ENCODE assay signal across 8 cellular contexts in the genomic region with DNA sequence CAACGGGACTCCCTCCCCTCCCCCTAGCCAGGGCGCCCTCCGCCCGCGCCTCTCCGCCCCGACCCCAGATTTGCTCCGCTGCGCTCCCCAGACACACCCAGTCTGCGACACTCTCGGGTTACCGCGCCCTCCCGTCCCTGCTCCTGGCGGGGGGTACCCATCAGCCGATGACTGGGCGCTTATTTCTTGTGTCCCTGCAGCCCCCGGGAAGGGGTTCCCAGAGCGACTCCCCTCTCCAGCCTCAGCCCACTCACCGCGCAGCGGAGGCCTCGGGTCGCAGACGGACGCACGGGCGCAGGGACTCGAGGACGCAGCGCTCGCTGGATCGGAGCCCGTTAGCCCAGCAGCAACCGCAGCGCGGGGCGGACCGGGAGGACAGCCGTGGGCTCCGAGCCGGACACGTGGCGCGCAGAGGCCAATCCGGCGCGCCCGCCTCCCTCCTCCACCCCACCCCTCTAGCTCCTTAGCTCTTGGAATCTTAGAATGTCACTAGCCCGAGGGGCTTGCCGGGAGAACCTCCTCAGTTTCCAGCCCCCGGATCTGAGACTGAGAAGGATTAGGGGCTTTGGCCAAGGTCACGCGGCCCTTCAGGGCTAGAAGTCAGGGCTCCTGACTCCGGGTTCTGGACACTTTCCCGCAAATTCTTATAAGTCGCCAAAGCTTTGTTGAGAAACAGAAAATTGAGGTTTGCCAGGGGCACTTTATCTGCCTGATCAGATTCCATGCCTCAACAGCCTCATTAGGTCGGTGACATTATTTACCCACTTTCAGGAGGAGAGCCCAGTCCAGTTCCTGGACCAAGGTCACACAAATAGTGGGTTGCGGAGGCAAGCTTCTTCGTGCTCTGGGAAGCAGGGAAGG. TPM values are rescaled to one million over a fixed set of nuclear protein-coding genes. Genes with fewer than 3 reads are reported as not detected.
A peak's percentile ranks its signal among the peaks of the same experiment; 100 is the strongest.
DNase-seq lines count a peak whose midpoint lies in the region; ATAC-seq, FAIRE-seq and TF ChIP-seq lines count a peak whose summit lies in the region.

A gene (minus strand): TSS at position 354 of the 861 bp plus-strand sequence. CDS start 9,878 bp downstream, outside the sequence.

- H3K27ac ChIP-seq in astrocyte (ENCODE audit: low read depth, low read length) (peak within 1 kb of the TSS; percentile 73), right cardiac atrium (ENCODE audit: low read length) (peak within 1 kb of the TSS; percentile 90), prostate gland (peak within 1 kb of the TSS; percentile 78 to 82)

- DNase-seq in EL (peak; percentile 89), Kasumi-1 (lab: John Stamatoyannopoulos, UW) (peak; percentile 82 to 83), T-cell (peak; percentile 5 to 72 (median 46)), astrocyte (ENCODE audit: low read depth) (peak; percentile 63), right cardiac atrium (peak; percentile 92 to 97 (median 96)), prostate gland (ENCODE audit: low spot score) (peak; percentile 84), cortex of kidney (lab: John Stamatoyannopoulos, UW) (no peak)

- H4K20me1 ChIP-seq in astrocyte (ENCODE audit: insufficient read depth, low read length) = peaks cover 34% of the 10 kb centered on the region

- no peak for TF ChIP-seq CTCF in astrocyte (IDR thresholded peaks at IDR 0.05; ENCODE audit: insufficient read depth, low read depth, low read length)
- TF ChIP-seq CTCF in prostate gland (IDR thresholded peaks at IDR 0.05) = peak in 1 of 4 experiments; percentile 6

- peaks cover 58% of the 10 kb centered on the region for H3K79me2 ChIP-seq in astrocyte (ENCODE audit: insufficient read depth, low read length)

- H3K36me3 Mint-ChIP-seq in T-cell (peaks cover 14% of the 10 kb centered on the region), astrocyte (ENCODE audit: low read depth, unreplicated experiment) (peaks cover 4% of the 10 kb centered on the region)

- H2AFZ ChIP-seq in astrocyte (ENCODE audit: low read depth, low read length) = peak within 1 kb of the TSS; percentile 89

- H3K36me3 ChIP-seq in astrocyte (ENCODE audit: insufficient read depth, low read length) = peaks cover 6% of the 10 kb centered on the region
- no peaks in the 10 kb centered on the region for H3K36me3 ChIP-seq in prostate gland

- no peak for FAIRE-seq in astrocyte (lab: Jason Lieb, UNC)

- peak within 1 kb of the TSS; percentile 92 for H3K9ac ChIP-seq in astrocyte (ENCODE audit: low read length)

- POLR2A ChIA-PET in T-cell (lab: Charles Lee) = interaction anchor here in 1 of 2 donors (0.8 to 1.4 kb wide), 2 partner anchors 18 to 56 kb away, joined by 3 to 4 read pairs; no protein-coding TSS in a partner anchor

- H3K27ac Mint-ChIP-seq in T-cell (peak within 1 kb of the TSS; percentile 96 to 98), astrocyte (ENCODE audit: unreplicated experiment) (peak within 1 kb of the TSS; percentile 55)

- H3K9me3 ChIP-seq in astrocyte (ENCODE audit: insufficient read depth, low read depth, low read length) (no peaks in the 10 kb centered on the region), right cardiac atrium (ENCODE audit: control insufficient read depth, low read length) (no peaks in the 10 kb centered on the region), prostate gland (no peaks in the 10 kb centered on the region)

- intact Hi-C loops in right cardiac atrium (cut with DNase I) (loop anchor here in 1 of 4 donors (5.0 kb wide), 1 partner anchor 35 kb away; no protein-coding TSS in a partner anchor), prostate gland (cut with DNase I) (loop anchor here (5.0 kb wide), 1 partner anchor 155 kb away; no protein-coding TSS in a partner anchor)

- H3K4me3 ChIP-seq in astrocyte (ENCODE audit: insufficient read depth, low read depth, low read length) (peak within 1 kb of the TSS; percentile 83), right cardiac atrium (ENCODE audit: low read length) (peak within 1 kb of the TSS; percentile 83), prostate gland (peak within 1 kb of the TSS; percentile 57 to 63)

- H3K9me3 Mint-ChIP-seq in T-cell (no peaks in the 10 kb centered on the region), astrocyte (ENCODE audit: unreplicated experiment) (no peaks in the 10 kb centered on the region)

- peak; percentile 61 for TF ChIP-seq POLR2A in prostate gland (IDR thresholded peaks at IDR 0.05)

- peaks cover 21% of the 10 kb centered on the region for H3K4me1 ChIP-seq in astrocyte (ENCODE audit: insufficient read depth, low read length)
- H3K4me1 ChIP-seq in right cardiac atrium (ENCODE audit: control insufficient read depth, insufficient read depth, low read length) = peaks cover 12% of the 10 kb centered on the region
- no peaks in the 10 kb centered on the region for H3K4me1 ChIP-seq in prostate gland (replicated peaks)

- under 1% methylated on average over 60 of the region's 60 CpGs for WGBS in right cardiac atrium
- under 1% methylated on average over 54 of the region's 60 CpGs for WGBS in prostate gland

- ATAC-seq in GM21786 (IDR thresholded peaks at IDR 0.05; ENCODE audit: unreplicated experiment) (peak; percentile 35), T-cell (replicated peaks in 1 of 4) (peak; percentile 74 to 80 (median 78)), right cardiac atrium (peak; percentile 98 to 99)

- H3K27me3 ChIP-seq in astrocyte (ENCODE audit: insufficient read depth, low read length) (no peaks in the 10 kb centered on the region), right cardiac atrium (ENCODE audit: control insufficient read depth, insufficient read depth) (no peaks in the 10 kb centered on the region), prostate gland (replicated peaks; ENCODE audit: insufficient read depth) (no peaks in the 10 kb centered on the region)

- H3K27me3 Mint-ChIP-seq in T-cell (no peaks in the 10 kb centered on the region), astrocyte (ENCODE audit: low read depth, unreplicated experiment) (peaks cover 15% of the 10 kb centered on the region)

- H3K4me2 ChIP-seq in astrocyte (ENCODE audit: low read length) = peak within 1 kb of the TSS; percentile 92

- H3K4me1 Mint-ChIP-seq in T-cell (peaks cover 54 to 76% (median 62%) of the 10 kb centered on the region in 3 donors), astrocyte (ENCODE audit: low read depth, unreplicated experiment) (peaks cover 37% of the 10 kb centered on the region)

- H3K4me3 Mint-ChIP-seq in T-cell (peak within 1 kb of the TSS; percentile 94 to 96 (median 95)), astrocyte (ENCODE audit: unreplicated experiment) (peak within 1 kb of the TSS; percentile 95)

- CTCF ChIA-PET in T-cell (lab: Charles Lee) = interaction anchor here in 1 of 2 donors (0.6 to 1.8 kb wide), 7 partner anchors 9 to 587 kb away, joined by 3 to 16 read pairs (median 4); no protein-coding TSS in a partner anchor

RNA-seq across cellular contexts. Expression of the gene that starts here (rescaled TPM):
- total RNA-seq in T-cell = 100 to 1,000 TPM; 266 to 395 (median 345) TPM
- total RNA-seq in astrocyte = 320 and 349 TPM in 2 replicates
- 100 to 1,000 TPM; 220 to 238 (median 232) TPM for total RNA-seq in right cardiac atrium
- polyA plus RNA-seq in right cardiac atrium = 203 TPM
- 100 to 1,000 TPM in 1 of 2 donors, 10 to 100 TPM in 1; 85.7 to 184 TPM for total RNA-seq in prostate gland

Comparison
In these comparisons a context has a peak if more than half of its experiments do, and no peak if none do; other contexts are left out.
1. ATAC-seq: peak in every context shown above with its lines; median percentile 98 in right cardiac atrium; 78 in T-cell; 35 in GM21786.